ENCODE assay signal across 26 cellular contexts in the genomic region with DNA sequence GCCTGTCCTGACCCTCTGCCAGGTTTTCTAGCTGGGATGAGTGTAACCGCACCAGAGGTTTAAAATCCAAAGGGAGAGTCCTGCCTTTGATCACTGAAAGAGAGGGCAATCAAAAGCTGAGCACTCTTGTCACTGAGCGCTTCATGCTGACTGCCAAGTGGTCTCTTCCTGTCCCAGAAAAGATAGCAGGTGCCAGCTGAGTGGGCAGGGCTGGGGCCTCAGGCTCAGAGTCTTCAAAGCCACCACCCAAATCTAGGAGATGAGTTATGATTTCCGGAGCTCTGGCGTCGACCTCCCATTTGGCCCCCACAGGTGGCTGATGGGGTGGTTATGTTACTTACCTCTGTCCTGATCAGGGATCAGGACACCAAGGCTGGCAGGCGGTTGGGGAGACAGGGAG.
DNase-seq lines count a peak whose midpoint lies in the region; ATAC-seq and TF ChIP-seq lines count a peak whose summit lies in the region.
"Had no signal": no experiment of that assay in that cellular context is flagged by ENCODE, and none has a peak within 500 bp of the region (broad histone marks: within the 10 kb centered on the region; RNA-seq: fewer than 3 reads in every experiment).

No MANE protein-coding gene starts in this region.

- no peaks in the 10 kb centered on the region for H4K20me1 ChIP-seq in Loucy (ENCODE audit: insufficient read depth, low read length, poor library complexity, severe bottlenecking)

- TF ChIP-seq CTCF in Loucy (conservative IDR thresholded peaks at IDR 0.05; ENCODE audit: low read length) (no peak), uterus (IDR thresholded peaks at IDR 0.05) (no peak)

- no peak overlapping the region for H2AFZ ChIP-seq in Loucy (ENCODE audit: low read length)
- H2AFZ ChIP-seq: PC-9 had no signal

- H3K4me1 ChIP-seq in Loucy (ENCODE audit: insufficient read depth, low read length, poor library complexity, severe bottlenecking): peaks cover 18% of the 10 kb centered on the region
- no peaks in the 10 kb centered on the region for H3K4me1 ChIP-seq in uterus
- H3K4me1 ChIP-seq: A549, BE2C, foreskin keratinocyte had no signal

- no peaks in the 10 kb centered on the region for H3K27me3 ChIP-seq in Loucy (ENCODE audit: insufficient read depth, low read length, poor library complexity, severe bottlenecking)
- H3K27me3 ChIP-seq in uterus: no peaks in the 10 kb centered on the region
- H3K27me3 ChIP-seq: BE2C, brain microvascular endothelial cell, foreskin keratinocyte, right atrium auricular region had no signal

- no peaks in the 10 kb centered on the region for H3F3A ChIP-seq in Loucy (ENCODE audit: low read depth)

- H3K4me3 ChIP-seq in Loucy (ENCODE audit: low read length, poor library complexity, severe bottlenecking) (peak overlapping the region; percentile 18), uterus (no peak overlapping the region)
- H3K4me3 ChIP-seq: A549, PC-9, right atrium auricular region had no signal

- H3K36me3 ChIP-seq in Loucy (ENCODE audit: insufficient read depth, low read length): no peaks in the 10 kb centered on the region
- H3K36me3 ChIP-seq in uterus: no peaks in the 10 kb centered on the region
- H3K36me3 ChIP-seq: BE2C, brain microvascular endothelial cell had no signal

- peak overlapping the region; percentile 38 for H3K4me2 ChIP-seq in Loucy (ENCODE audit: low read depth, low read length, poor library complexity, severe bottlenecking)
- H3K4me2 ChIP-seq: A549, PC-9 had no signal

- DNase-seq in NCI-H524 treated with DMSO at 0.1 percent for 48 hours (lab: John Stamatoyannopoulos, UW) (peak; percentile 28), NCI-H524 (lab: John Stamatoyannopoulos, UW) (no peak), NCI-H2196 treated with DMSO at 0.1 percent for 48 hours (lab: John Stamatoyannopoulos, UW; ENCODE audit: unreplicated experiment) (peak; percentile 2), left kidney (ENCODE audit: low read depth, low spot score) (peak; percentile 53), anterior cingulate cortex (lab: John Stamatoyannopoulos, UW) (no peak), uterus (no peak)
- DNase-seq: activated CD4-positive, alpha-beta T cell treated with anti-CD3 and anti-CD28 coated beads for 1 hour; BE2C; brain microvascular endothelial cell; Calu3; effector memory CD4-positive, alpha-beta T cell; foreskin keratinocyte; H7; immature natural killer cell; IMR-90; left ventricle myocardium superior; naive thymus-derived CD8-positive, alpha-beta T cell; NCI-H2081 treated with DMSO at 0.1 percent for 48 hours; PC-9; SHP77 treated with DMSO at 0.1 percent for 48 hours; stimulated activated CD4-positive, alpha-beta T cell treated with anti-CD3 and anti-CD28 coated beads, Interleukin-12 subunit alpha, Interleukin-12 subunit beta, amount 100 ng/mL, for 4 hours; trophoblast cell had no signal

- H3K79me2 ChIP-seq in Loucy (ENCODE audit: insufficient read depth, low read length): no peaks in the 10 kb centered on the region

- no peak for ATAC-seq in GM21825 (IDR thresholded peaks at IDR 0.05; ENCODE audit: unreplicated experiment)
- ATAC-seq: A549, foreskin keratinocyte, left ventricle myocardium superior had no signal

- intact Hi-C loops in uterus (cut with DNase I; ENCODE audit: low total_unique reads): no loop called here

- H3K9me3 ChIP-seq in Loucy (ENCODE audit: insufficient read depth, low read depth, low read length) (no peaks in the 10 kb centered on the region), uterus (no peaks in the 10 kb centered on the region)
- H3K9me3 ChIP-seq: A549, BE2C, right atrium auricular region had no signal

- no peaks in the 10 kb centered on the region for H3K9me2 ChIP-seq in Loucy (replicated peaks; ENCODE audit: low read depth, low read length)

- H3K9ac ChIP-seq in Loucy (ENCODE audit: low read depth, low read length, poor library complexity, severe bottlenecking): no peak overlapping the region

- no peak for TF ChIP-seq POLR2A in uterus (IDR thresholded peaks at IDR 0.05)

- no peak overlapping the region for H3K27ac ChIP-seq in uterus
- H3K27ac ChIP-seq: A549, brain microvascular endothelial cell, foreskin keratinocyte, PC-9, right atrium auricular region had no signal

Comparison
In these comparisons a context has a peak if more than half of its experiments do, and no peak if none do; other contexts are left out.
1. DNase-seq: peak in NCI-H524 treated with DMSO at 0.1 percent for 48 hours (single experiment), NCI-H2196 treated with DMSO at 0.1 percent for 48 hours (single experiment) and left kidney (single experiment); none in NCI-H524 (0 of 2), anterior cingulate cortex (0 of 58) and uterus (0 of 2).